In genomic region chr14:75984674-75985073, GRCh38 we compare ENCODE assay signal across 20 cellular contexts. TPM values are rescaled to one million over a fixed set of nuclear protein-coding genes. Genes with fewer than 3 reads are reported as not detected.
A peak's percentile ranks its signal among the peaks of the same experiment; 100 is the strongest.
DNase-seq lines count a peak whose midpoint lies in the region; ATAC-seq, FAIRE-seq and TF ChIP-seq lines count a peak whose summit lies in the region.
"Had no signal": no experiment of that assay in that cellular context is flagged by ENCODE, and none has a peak within 500 bp of the region (broad histone marks: within the 10 kb centered on the region; RNA-seq: fewer than 3 reads in every experiment).

No MANE protein-coding gene starts in this region.

- RAD21 ChIA-PET in HCT116 (lab: Charles Lee; ENCODE audit: low non-redundant PET in 1 of 2, low total read pairs in 2 of 2, uncharacterized antibody in 2 of 2, unreplicated experiment in 2 of 2), result no interaction called here

- TF ChIP-seq POLR2A in HCT116 (IDR thresholded peaks at IDR 0.05; ENCODE audit: borderline replicate concordance, extremely low read depth, insufficient read depth, insufficient read length), result no peak

- no peak overlapping the region for H2AFZ ChIP-seq in HCT116 (ENCODE audit: low read depth, low read length, poor library complexity, severe bottlenecking)

- H3K4me3 Mint-ChIP-seq in chondrocyte (ENCODE audit: unreplicated experiment), result no peak overlapping the region

- H3K27ac ChIP-seq in HCT116 (ENCODE audit: low read depth, low read length) (no peak overlapping the region), pancreas (peak overlapping the region in 3 of 4 donors; percentile 16 to 57 (median 22))

- no peaks in the 10 kb centered on the region for H3K9me3 ChIP-seq in HCT116 (ENCODE audit: control insufficient read depth in 1 of 2, insufficient read depth in 1 of 2, low read depth in 1 of 2, low read length in 2 of 2)
- H3K9me3 ChIP-seq in pancreas, result no peaks in the 10 kb centered on the region
- H3K9me3 ChIP-seq: A549 had no signal

- no TSS peak for BruUV-seq in HCT116 (replicated peaks; lab: Mats Ljungman, UMichigan)

- no peak for TF ChIP-seq RAD21 in HCT116 (IDR thresholded peaks at IDR 0.05; ENCODE audit: low read depth)

- no peaks in the 10 kb centered on the region; a peak in 1 of 4 replicates for H3K36me3 ChIP-seq in HCT116 (ENCODE audit: control insufficient read depth in 1 of 2, insufficient read depth in 2 of 2, low read length in 2 of 2)
- no peaks in the 10 kb centered on the region for H3K36me3 ChIP-seq in pancreas

- ATAC-seq in HCT116 (no peak), pancreas (no peak), HG03469 (IDR thresholded peaks at IDR 0.05; ENCODE audit: unreplicated experiment) (no peak), HG02885 (IDR thresholded peaks at IDR 0.05; ENCODE audit: poor library complexity, unreplicated experiment) (no peak)
- ATAC-seq: K562 had no signal

- peaks cover 43% of the 10 kb centered on the region for H3K4me1 Mint-ChIP-seq in chondrocyte (ENCODE audit: low read depth)

- H3K27ac Mint-ChIP-seq in chondrocyte (ENCODE audit: unreplicated experiment), result peak overlapping the region; percentile 68

- no peaks in the 10 kb centered on the region for H3K27me3 ChIP-seq in HCT116 (ENCODE audit: insufficient read depth, low read length)
- H3K27me3 ChIP-seq in pancreas, result no peaks in the 10 kb centered on the region

- intact Hi-C loops in HCT116 (cut with micrococcal nuclease) (loop anchor here (5.0 kb wide), 2 partner anchors 403 to 663 kb away; no protein-coding TSS in a partner anchor), pancreas (cut with DNase I) (loop anchor here in 2 of 3 donors (5.0 kb wide), 1 partner anchor 277 kb away; no protein-coding TSS in a partner anchor)

- 0 out of 2 replicates have a peak overlapping the region, but pooled peaks have one; percentile 94 for H3K4me2 ChIP-seq in HCT116 (ENCODE audit: low read length)

- no peak overlapping the region for H3K9ac ChIP-seq in HCT116 (ENCODE audit: low read length)

- H3K27me3 Mint-ChIP-seq in chondrocyte (ENCODE audit: low read depth), result no peaks in the 10 kb centered on the region

- peaks cover 1% of the 10 kb centered on the region for H3K36me3 Mint-ChIP-seq in chondrocyte (ENCODE audit: low read depth)

- WGBS in pancreas, 2 donors, result 12 to 19% methylated on average over 2 of the region's 2 CpGs

- DNase-seq in NCI-H2029 (lab: John Stamatoyannopoulos, UW) (peak; percentile 18), NCI-H2029 treated with DMSO at 0.1 percent for 48 hours (lab: John Stamatoyannopoulos, UW) (no peak), HCT116 (ENCODE audit: low read depth, low spot score) (no peak), chondrocyte (ENCODE audit: low spot score) (no peak), pancreas (no peak), middle frontal gyrus (ENCODE audit: extremely low spot score, low spot score) (no peak)
- DNase-seq: activated CD4-positive, alpha-beta T cell treated with anti-CD3 and anti-CD28 coated beads for 4 hours; Calu3; effector CD8-positive, alpha-beta T cell; foreskin fibroblast; NCI-H1417 treated with DMSO at 0.1 percent for 48 hours; NCI-H510A; stimulated activated naive CD4-positive, alpha-beta T cell treated with Interleukin-2 at 50 U/mL for 16 hours had no signal

- no peak for TF ChIP-seq CTCF in HCT116 (IDR thresholded peaks at IDR 0.05 in 2 of 3, conservative IDR thresholded peaks at IDR 0.05 in 1 of 3; ENCODE audit: borderline replicate concordance in 1 of 3, insufficient read depth in 1 of 3, low read depth in 2 of 3, low read length in 2 of 3)
- TF ChIP-seq CTCF in chondrocyte (IDR thresholded peaks at IDR 0.05), result no peak
- TF ChIP-seq CTCF in pancreas (IDR thresholded peaks at IDR 0.05), result no peak

- H3K9me3 Mint-ChIP-seq in chondrocyte (ENCODE audit: low read depth), result no peaks in the 10 kb centered on the region
- H3K9me3 Mint-ChIP-seq: T-helper 1 cell treated with Interleukin-12 subunit alpha and Interleukin-12 subunit beta and Interleukin-4 antibody, amounts not matched to agents 30 μg/mL and 1 μg/mL, for 36 hours had no signal

- FAIRE-seq in pancreas (lab: Jason Lieb, UNC), result no peak
- FAIRE-seq: A549, islet of Langerhans, RCC 7860 had no signal

- H3K79me2 ChIP-seq in HCT116 (ENCODE audit: insufficient read depth, low read length), result 0 out of 2 replicates have a peak, but pooled peaks cover 2% of the 10 kb centered on the region

- no peaks in the 10 kb centered on the region for H3K9me2 ChIP-seq in HCT116 (ENCODE audit: insufficient read depth)

- no peaks in the 10 kb centered on the region for H4K20me1 ChIP-seq in HCT116 (ENCODE audit: insufficient read depth)

- CTCF ChIA-PET in HCT116 (lab: Charles Lee), result interaction anchor here (7.2 kb wide), 1 partner anchor 275 kb away, joined by 176 read pairs; no protein-coding TSS in a partner anchor

- H3K4me3 ChIP-seq in HCT116 (replicated peaks in 1 of 2; ENCODE audit: low read depth in 1 of 2, low read length in 2 of 2), result no peak overlapping the region
- H3K4me3 ChIP-seq in pancreas, result no peak overlapping the region

- POLR2A ChIA-PET in HCT116 (lab: Charles Lee), result no interaction called here

- H3K4me1 ChIP-seq in HCT116 (ENCODE audit: control insufficient read depth in 1 of 2, insufficient read depth in 2 of 2, low read length in 2 of 2), result peaks cover 12 to 27% of the 10 kb centered on the region in 2 experiments
- H3K4me1 ChIP-seq in pancreas, result peaks cover 15 to 24% (median 22%) of the 10 kb centered on the region in 3 donors

TF ChIP-seq in HCT116, 20 proteins besides CTCF, POLR2A, EP300 and RAD21:
- TF ChIP-seq SRF (IDR thresholded peaks at IDR 0.05; ENCODE audit: low read depth) (no peak), CEBPB (IDR thresholded peaks at IDR 0.05; ENCODE audit: low read depth) (no peak), SIN3A (IDR thresholded peaks at IDR 0.05; ENCODE audit: low read depth) (no peak), JUND (IDR thresholded peaks at IDR 0.05) (no peak), POLR2AphosphoS5 (IDR thresholded peaks at IDR 0.05; ENCODE audit: low read depth, low read length) (no peak), ELF1 (IDR thresholded peaks at IDR 0.05; ENCODE audit: borderline replicate concordance, low read depth) (no peak), ATF3 (IDR thresholded peaks at IDR 0.05) (no peak), ZNF274 (IDR thresholded peaks at IDR 0.05; ENCODE audit: low read depth, low read length) (no peak), REST (IDR thresholded peaks at IDR 0.05; ENCODE audit: low read depth) (no peak), CBX3 (IDR thresholded peaks at IDR 0.05; ENCODE audit: low read depth) (no peak), EGR1 (IDR thresholded peaks at IDR 0.05; ENCODE audit: low read depth) (no peak), SP1 (IDR thresholded peaks at IDR 0.05; ENCODE audit: low read depth) (no peak), TCF7L2 (IDR thresholded peaks at IDR 0.05; ENCODE audit: borderline replicate concordance, extremely low read depth, insufficient read depth, insufficient read length) (no peak), EZH2phosphoT487 (IDR thresholded peaks at IDR 0.05; ENCODE audit: borderline replicate concordance) (no peak), ZFX (IDR thresholded peaks at IDR 0.05) (no peak)

RNA-seq across cellular contexts. Expression of gene IFT43, which starts 0.9 kb away (rescaled TPM):
- total RNA-seq in HCT116 (2021; ENCODE audit: unreplicated experiment) (24.2 TPM), chondrocyte (25.0 to 28.6 TPM (median 28.2 TPM) in 3 replicates), pancreas (10 to 100 TPM; 11.4 to 19.3 (median 14.2) TPM)
- polyA plus RNA-seq in HCT116 (2012), result 29.0 and 33.9 TPM in 2 replicates
- polyA plus RNA-seq in pancreas, result 10 to 100 TPM; 43.2 to 46.3 TPM

RNA-seq across cellular contexts. Expression of gene TGFB3, which starts 2.9 kb away (rescaled TPM):
- total RNA-seq in HCT116 (2021; ENCODE audit: unreplicated experiment), result 1.6 TPM
- 1.7 and 2.0 TPM in 2 replicates for polyA plus RNA-seq in HCT116 (2012)
- total RNA-seq in chondrocyte, result 200 to 223 TPM (median 222 TPM) in 3 replicates
- total RNA-seq in pancreas, result 10 to 100 TPM; 11.6 to 57.2 (median 42.2) TPM
- polyA plus RNA-seq in pancreas, result 10 to 100 TPM; 22.3 to 25.7 TPM
